Comparison of ENCODE assay signal across 28 cellular contexts in the genomic region with DNA sequence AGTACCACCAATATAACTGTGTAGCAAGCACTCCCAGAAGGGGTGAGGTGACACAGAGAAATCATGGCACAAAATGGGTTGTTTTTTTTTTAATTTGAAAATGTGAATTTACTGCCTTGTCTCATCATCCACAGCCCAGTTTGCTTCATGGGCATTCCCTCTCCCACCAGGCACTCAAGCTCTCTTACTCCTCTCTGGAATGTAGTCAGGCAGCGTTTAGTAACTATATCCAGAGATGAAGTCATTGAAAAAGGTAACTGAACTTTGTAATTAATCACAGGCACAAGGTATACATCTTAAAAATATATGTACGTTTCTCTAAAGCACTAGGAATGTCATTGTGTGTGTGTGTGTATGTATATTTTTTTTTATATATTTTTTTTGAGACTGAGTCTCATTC.
"Had no signal": no experiment of that assay in that cellular context is flagged by ENCODE, and none has a peak within 500 bp of the region (broad histone marks: within the 10 kb centered on the region; RNA-seq: fewer than 3 reads in every experiment).

No MANE protein-coding gene starts in this region.

- H3K27me3 ChIP-seq: brain microvascular endothelial cell, esophagus muscularis mucosa, foreskin keratinocyte, heart left ventricle, sigmoid colon, stomach, thyroid gland had no signal

- H3K4me1 Mint-ChIP-seq: stimulated activated memory B cell treated with anti-CD40 and anti-IgM and Interleukin-4, amounts not matched to agents 10 μg/mL and 1 μg/mL and 100 μg/mL, for 72 hours had no signal

- H3K9me3 Mint-ChIP-seq: nephron progenitor cell; stimulated activated memory B cell treated with anti-CD40 and anti-IgM and Interleukin-4, amounts not matched to agents 10 μg/mL and 1 μg/mL and 100 μg/mL, for 72 hours; T-helper 2 cell treated with Interferon-gamma antibody and Interleukin-4, amounts not matched to agents 5 μg/mL and 100 μg/mL, for 36 hours had no signal

- H3K27me3 Mint-ChIP-seq: activated T-helper 17 cell treated with anti-CD3 and anti-CD28 coated beads, Interleukin-2, amount 50 U/mL, for 72 hours had no signal

- H3K27ac ChIP-seq: brain microvascular endothelial cell, foreskin keratinocyte, left ventricle myocardium inferior, pancreas, psoas muscle, sigmoid colon, thyroid gland had no signal

- ATAC-seq: activated T-cell treated with anti-CD3 and anti-CD28 coated beads, Interleukin-2, amount 50 U/mL, for 4 hours; activated T-helper 17 cell treated with anti-CD3 and anti-CD28 coated beads, Interleukin-2, amount 50 U/mL, for 72 hours; foreskin keratinocyte; heart left ventricle; pancreas; psoas muscle; stimulated activated memory B cell treated with anti-CD40 and anti-IgM and Interleukin-4, amounts not matched to agents 10 μg/mL and 1 μg/mL and 100 μg/mL, for 72 hours had no signal

- DNase-seq: activated CD4-positive, alpha-beta T cell treated with anti-CD3 and anti-CD28 coated beads for 4 hours; activated CD4-positive, alpha-beta T cell treated with anti-CD3 and anti-CD28 coated beads, Interleukin-2, amount 50 U/mL, for 48 hours; activated gamma-delta T cell treated with Interleukin-2 at 50 U/mL for 16 hours; activated naive CD4-positive, alpha-beta T cell treated with anti-CD3 and anti-CD28 coated beads, Interleukin-2, amount 50 U/mL, for 16 hours; activated T-cell treated with anti-CD3 and anti-CD28 coated beads, Interleukin-2, amount 50 U/mL, for 4 hours; amniotic stem cell; brain microvascular endothelial cell; caudate nucleus; heart left ventricle; hypothalamus; kidney glomerular epithelial cell; left ventricle myocardium inferior; nephron progenitor cell; nucleus accumbens; pancreas; sigmoid colon; small intestine; stimulated activated CD4-positive, alpha-beta T cell treated with anti-CD3 and anti-CD28 coated beads, Interleukin-4, amount 100 ng/mL, for 24 hours; stomach; T-helper 1 cell; thyroid gland had no signal

- H3K36me3 Mint-ChIP-seq: stimulated activated memory B cell treated with anti-CD40 and anti-IgM and Interleukin-4, amounts not matched to agents 10 μg/mL and 1 μg/mL and 100 μg/mL, for 72 hours had no signal

- H3K4me1 ChIP-seq: pancreas, psoas muscle had no signal

- H3K4me3 Mint-ChIP-seq: activated T-cell treated with anti-CD3 and anti-CD28 coated beads, Interleukin-2, amount 50 U/mL, for 4 hours; activated T-helper 17 cell treated with anti-CD3 and anti-CD28 coated beads, Interleukin-2, amount 50 U/mL, for 72 hours; nephron progenitor cell; stimulated activated memory B cell treated with anti-CD40 and anti-IgM and Interleukin-4, amounts not matched to agents 10 μg/mL and 1 μg/mL and 100 μg/mL, for 72 hours; T-helper 2 cell treated with Interferon-gamma antibody and Interleukin-4, amounts not matched to agents 5 μg/mL and 100 μg/mL, for 36 hours had no signal

- H3K27ac Mint-ChIP-seq: nephron progenitor cell; stimulated activated memory B cell treated with anti-CD40 and anti-IgM and Interleukin-4, amounts not matched to agents 10 μg/mL and 1 μg/mL and 100 μg/mL, for 72 hours; T-helper 2 cell treated with Interferon-gamma antibody and Interleukin-4, amounts not matched to agents 5 μg/mL and 100 μg/mL, for 36 hours had no signal

- H3K9me3 ChIP-seq: esophagus muscularis mucosa, heart left ventricle, left ventricle myocardium inferior, pancreas, psoas muscle, sigmoid colon, stomach, thyroid gland had no signal

- H3K36me3 ChIP-seq: brain microvascular endothelial cell, esophagus muscularis mucosa, heart left ventricle, left ventricle myocardium inferior, pancreas, sigmoid colon, stomach, thyroid gland had no signal

- H3K4me3 ChIP-seq: esophagus muscularis mucosa, heart left ventricle, left ventricle myocardium inferior, lung, pancreas, psoas muscle, sigmoid colon, stomach, thyroid gland had no signal
